22 cellular contexts compared by ENCODE assay signal in genomic region chr11:70577948-70578347, GRCh38.
DNase-seq lines count a peak whose midpoint lies in the region; ATAC-seq and TF ChIP-seq lines count a peak whose summit lies in the region.
"Had no signal": no experiment of that assay in that cellular context is flagged by ENCODE, and none has a peak within 500 bp of the region (broad histone marks: within the 10 kb centered on the region; RNA-seq: fewer than 3 reads in every experiment).

No MANE protein-coding gene starts in this region.

- H2AFZ ChIP-seq in neuronal stem cell (ENCODE audit: low read length): no peak overlapping the region
- H2AFZ ChIP-seq in mesenchymal stem cell (ENCODE audit: low read depth, low read length): no peak overlapping the region

- H2BK12ac ChIP-seq in neuronal stem cell (ENCODE audit: low read length) (no peak overlapping the region), mesenchymal stem cell (ENCODE audit: low read length in 2 of 2) (no peak overlapping the region)

- no peak overlapping the region for H3K4me3 Mint-ChIP-seq in natural killer cell
- H3K4me3 Mint-ChIP-seq in natural killer cell treated with Interleukin-12 subunit alpha and Interleukin-12 subunit beta and Interleukin-15 and Interleukin-18, amount 100 ng/mL, for 72 hours: no peak overlapping the region
- H3K4me3 Mint-ChIP-seq: CD8-positive, alpha-beta T cell had no signal

- H3K4ac ChIP-seq in neuronal stem cell (ENCODE audit: low read length) (no peak overlapping the region), mesenchymal stem cell (ENCODE audit: low read depth in 1 of 2, low read length in 2 of 2) (no peak overlapping the region)

- H2AK5ac ChIP-seq in neuronal stem cell (ENCODE audit: low read depth, low read length) (no peak overlapping the region), mesenchymal stem cell (ENCODE audit: low read length, severe bottlenecking) (no peak overlapping the region)

- H3K9me3 ChIP-seq in neuronal stem cell (replicated peaks in 1 of 2; ENCODE audit: control insufficient read depth in 2 of 2, insufficient read depth in 1 of 2, low read depth in 1 of 2, low read length in 2 of 2): no peaks in the 10 kb centered on the region
- H3K9me3 ChIP-seq in upper lobe of right lung: no peaks in the 10 kb centered on the region
- H3K9me3 ChIP-seq in mesenchymal stem cell (ENCODE audit: control insufficient read depth, low read length): no peaks in the 10 kb centered on the region
- H3K9me3 ChIP-seq in vagina: no peaks in the 10 kb centered on the region
- H3K9me3 ChIP-seq: BLaER1 treated with 17β-estradiol and CSF1 and Interleukin-3, amounts not matched to agents 10 nM and 100 nM had no signal

- H3K36me3 ChIP-seq in neuronal stem cell (replicated peaks in 1 of 2; ENCODE audit: control insufficient read depth in 2 of 2, insufficient read depth in 2 of 2, low read length in 2 of 2) (no peaks in the 10 kb centered on the region), upper lobe of right lung (no peaks in the 10 kb centered on the region), mesenchymal stem cell (ENCODE audit: control insufficient read depth in 1 of 2, insufficient read depth in 2 of 2, low read depth in 1 of 2, low read length in 2 of 2) (no peaks in the 10 kb centered on the region), vagina (no peaks in the 10 kb centered on the region)
- H3K36me3 ChIP-seq: BLaER1 treated with 17β-estradiol and CSF1 and Interleukin-3, amounts not matched to agents 10 nM and 100 nM had no signal

- H3K36me3 Mint-ChIP-seq in natural killer cell: no peaks in the 10 kb centered on the region
- H3K36me3 Mint-ChIP-seq in natural killer cell treated with Interleukin-12 subunit alpha and Interleukin-12 subunit beta and Interleukin-15 and Interleukin-18, amount 100 ng/mL, for 72 hours: no peaks in the 10 kb centered on the region
- H3K36me3 Mint-ChIP-seq: CD8-positive, alpha-beta T cell had no signal

- H3K4me1 ChIP-seq in neuronal stem cell (ENCODE audit: control insufficient read depth in 2 of 2, insufficient read depth in 1 of 2, low read depth in 1 of 2, low read length in 2 of 2) (peaks cover 3 to 8% of the 10 kb centered on the region in 2 donors), upper lobe of right lung (no peaks in the 10 kb centered on the region), mesenchymal stem cell (ENCODE audit: control insufficient read depth, insufficient read depth, low read depth, low read length) (peaks cover 3% of the 10 kb centered on the region), vagina (no peaks in the 10 kb centered on the region)

- DNase-seq in natural killer cell (peak; percentile 9), RPMI7951 (ENCODE audit: low read depth) (peak; percentile 87), neuronal stem cell (ENCODE audit: low spot score) (no peak), upper lobe of right lung (peak; percentile 48), mesenchymal stem cell (no peak), vagina (ENCODE audit: extremely low spot score in 2 of 2) (no peak)
- DNase-seq in natural killer cell treated with Interleukin-12 subunit alpha and Interleukin-12 subunit beta and Interleukin-15 and Interleukin-18, amount 100 ng/mL, for 72 hours (ENCODE audit: low spot score): no peak
- DNase-seq: Calu3; CD8-positive, alpha-beta T cell; EL; KBM-7; NCI-H1092 treated with DMSO at 0.1 percent for 48 hours; NCI-H1436 treated with DMSO at 0.1 percent for 48 hours; NCI-H1930; NCI-H524; NCI-H774; OCI-M1; Right ventricle myocardium superior had no signal

- no peak overlapping the region for H4K91ac ChIP-seq in neuronal stem cell (ENCODE audit: low read depth, low read length, poor library complexity)
- no peak overlapping the region for H4K91ac ChIP-seq in mesenchymal stem cell (ENCODE audit: low read length)

- TF ChIP-seq CTCF in natural killer cell (IDR thresholded peaks at IDR 0.05) (no peak), upper lobe of right lung (IDR thresholded peaks at IDR 0.05) (no peak), vagina (IDR thresholded peaks at IDR 0.05) (no peak)

- H3K27me3 ChIP-seq in neuronal stem cell (ENCODE audit: control insufficient read depth in 3 of 3, insufficient read depth in 3 of 3, low read depth in 1 of 3, low read length in 3 of 3): no peaks in the 10 kb centered on the region
- H3K27me3 ChIP-seq in upper lobe of right lung: no peaks in the 10 kb centered on the region
- H3K27me3 ChIP-seq in mesenchymal stem cell (ENCODE audit: control insufficient read depth in 1 of 2, insufficient read depth in 1 of 2, low read length in 2 of 2): peaks cover 0 to 8% of the 10 kb centered on the region in 2 experiments
- no peaks in the 10 kb centered on the region for H3K27me3 ChIP-seq in vagina
- H3K27me3 ChIP-seq: BLaER1 treated with 17β-estradiol and CSF1 and Interleukin-3, amounts not matched to agents 10 nM and 100 nM had no signal

- TF ChIP-seq POLR2A in vagina (IDR thresholded peaks at IDR 0.05): no peak

- H3K4me3 ChIP-seq in neuronal stem cell (ENCODE audit: low read length in 2 of 2): no peak overlapping the region
- H3K4me3 ChIP-seq in upper lobe of right lung: no peak overlapping the region
- no peak overlapping the region for H3K4me3 ChIP-seq in mesenchymal stem cell (ENCODE audit: insufficient read depth in 1 of 2, low read depth in 1 of 2, low read length in 2 of 2)
- H3K4me3 ChIP-seq in vagina: no peak overlapping the region
- H3K4me3 ChIP-seq: BLaER1 treated with 17β-estradiol and CSF1 and Interleukin-3, amounts not matched to agents 10 nM and 100 nM; SK-N-MC had no signal

- no peak overlapping the region for H2BK5ac ChIP-seq in neuronal stem cell (ENCODE audit: low read length)
- H2BK5ac ChIP-seq in mesenchymal stem cell (ENCODE audit: low read depth, low read length, poor library complexity, severe bottlenecking): no peak overlapping the region

- WGBS in neuronal stem cell (ENCODE audit: extremely low coverage in 2 of 2, insufficient read length in 2 of 2, insufficient replicate concordance in 1 of 2), 2 donors: no CpG with 5 or more reads among the region's 14 CpGs
- WGBS in mesenchymal stem cell: 86% methylated on average over 14 of the region's 14 CpGs

- H3K14ac ChIP-seq in neuronal stem cell (ENCODE audit: low read length) (no peak overlapping the region), mesenchymal stem cell (ENCODE audit: low read length in 2 of 2) (no peak overlapping the region)

- no peak overlapping the region for H3K27ac Mint-ChIP-seq in natural killer cell
- H3K27ac Mint-ChIP-seq in natural killer cell treated with Interleukin-12 subunit alpha and Interleukin-12 subunit beta and Interleukin-15 and Interleukin-18, amount 100 ng/mL, for 72 hours: no peak overlapping the region
- H3K27ac Mint-ChIP-seq: CD8-positive, alpha-beta T cell had no signal

- H3K27me3 Mint-ChIP-seq in natural killer cell (ENCODE audit: low read depth in 2 of 2): peaks cover 0 to 3% of the 10 kb centered on the region in 2 donors
- H3K27me3 Mint-ChIP-seq in natural killer cell treated with Interleukin-12 subunit alpha and Interleukin-12 subunit beta and Interleukin-15 and Interleukin-18, amount 100 ng/mL, for 72 hours: no peaks in the 10 kb centered on the region

- H3K9ac ChIP-seq in neuronal stem cell (ENCODE audit: low read depth, low read length, poor library complexity) (no peak overlapping the region), mesenchymal stem cell (ENCODE audit: low read length) (no peak overlapping the region)
- H3K9ac ChIP-seq: BLaER1 treated with 17β-estradiol and CSF1 and Interleukin-3, amounts not matched to agents 10 nM and 100 nM had no signal

- ATAC-seq in natural killer cell: no peak
- no peak for ATAC-seq in natural killer cell treated with Interleukin-12 subunit alpha and Interleukin-12 subunit beta and Interleukin-15 and Interleukin-18, amount 100 ng/mL, for 72 hours
- ATAC-seq in upper lobe of right lung: no peak
- ATAC-seq in HG03135 (IDR thresholded peaks at IDR 0.05; ENCODE audit: unreplicated experiment): no peak
- ATAC-seq: CD8-positive, alpha-beta T cell; HCT116 had no signal

- H2BK15ac ChIP-seq in neuronal stem cell (ENCODE audit: low read length): no peak overlapping the region
- no peak overlapping the region for H2BK15ac ChIP-seq in mesenchymal stem cell (ENCODE audit: low read depth, poor library complexity, severe bottlenecking)

- peak overlapping the region; percentile 68 for H3K23ac ChIP-seq in neuronal stem cell (ENCODE audit: low read depth, low read length, poor library complexity)
- no peak overlapping the region for H3K23ac ChIP-seq in mesenchymal stem cell (ENCODE audit: low read length in 2 of 2)

- H3K27ac ChIP-seq in neuronal stem cell (replicated peaks; ENCODE audit: low read length): no peak overlapping the region
- H3K27ac ChIP-seq in upper lobe of right lung: no peak overlapping the region
- no peak overlapping the region for H3K27ac ChIP-seq in mesenchymal stem cell (ENCODE audit: low read length, poor library complexity, severe bottlenecking)
- no peak overlapping the region for H3K27ac ChIP-seq in vagina
- H3K27ac ChIP-seq: BLaER1 treated with 17β-estradiol and CSF1 and Interleukin-3, amounts not matched to agents 10 nM and 100 nM; SK-N-MC had no signal

- no peaks in the 10 kb centered on the region for H3K9me3 Mint-ChIP-seq in natural killer cell
- no peaks in the 10 kb centered on the region for H3K9me3 Mint-ChIP-seq in natural killer cell treated with Interleukin-12 subunit alpha and Interleukin-12 subunit beta and Interleukin-15 and Interleukin-18, amount 100 ng/mL, for 72 hours
- H3K9me3 Mint-ChIP-seq: CD8-positive, alpha-beta T cell had no signal

- no peaks in the 10 kb centered on the region for H3K4me1 Mint-ChIP-seq in natural killer cell
- H3K4me1 Mint-ChIP-seq in natural killer cell treated with Interleukin-12 subunit alpha and Interleukin-12 subunit beta and Interleukin-15 and Interleukin-18, amount 100 ng/mL, for 72 hours (ENCODE audit: low read depth in 2 of 2): no peaks in the 10 kb centered on the region

- H4K8ac ChIP-seq in neuronal stem cell (ENCODE audit: low read depth, low read length) (no peak overlapping the region), mesenchymal stem cell (ENCODE audit: low read length) (no peak overlapping the region)

- H3K79me1 ChIP-seq in neuronal stem cell (ENCODE audit: low read depth, low read length) (peaks cover 6% of the 10 kb centered on the region), mesenchymal stem cell (replicated peaks; ENCODE audit: low read length, poor library complexity, severe bottlenecking) (no peaks in the 10 kb centered on the region)

- peak overlapping the region; percentile 81 for H2BK120ac ChIP-seq in neuronal stem cell (ENCODE audit: low read depth, low read length)
- no peak overlapping the region for H2BK120ac ChIP-seq in mesenchymal stem cell (ENCODE audit: low read depth, low read length)

- H3K18ac ChIP-seq in neuronal stem cell (ENCODE audit: low read length) (peak overlapping the region; percentile 64), mesenchymal stem cell (ENCODE audit: low read depth in 1 of 2, low read length in 2 of 2) (no peak overlapping the region)

- H3K4me2 ChIP-seq in neuronal stem cell (ENCODE audit: insufficient read depth, low read length, poor library complexity, severe bottlenecking) (no peak overlapping the region), mesenchymal stem cell (ENCODE audit: low read length, poor library complexity, severe bottlenecking) (no peak overlapping the region)

- intact Hi-C loops in natural killer cell (cut with micrococcal nuclease) (no loop called here), upper lobe of right lung (cut with DNase I) (no loop called here), vagina (cut with DNase I) (loop anchor here (2.0 kb wide), 1 partner anchor 35 kb away; no protein-coding TSS in a partner anchor)

Comparison
In these comparisons a context has a peak if more than half of its experiments do, and no peak if none do; other contexts are left out.
1. DNase-seq: peak in natural killer cell (single experiment), RPMI7951 (single experiment) and upper lobe of right lung (single experiment); none in natural killer cell treated with Interleukin-12 subunit alpha and Interleukin-12 subunit beta and Interleukin-15 and Interleukin-18, amount 100 ng/mL, for 72 hours (single experiment), neuronal stem cell (single experiment), mesenchymal stem cell (single experiment) and vagina (0 of 2).